In genomic region chr9:683509-684021, GRCh38 we compare ENCODE assay signal across 15 cellular contexts.
A peak's percentile ranks its signal among the peaks of the same experiment; 100 is the strongest.
DNase-seq lines count a peak whose midpoint lies in the region; ATAC-seq lines count a peak whose summit lies in the region.
"Had no signal": no experiment of that assay in that cellular context is flagged by ENCODE, and none has a peak within 500 bp of the region (broad histone marks: within the 10 kb centered on the region; RNA-seq: fewer than 3 reads in every experiment).

No MANE protein-coding gene starts in this region.

- H3K36me3 ChIP-seq in SK-N-MC (ENCODE audit: insufficient read depth, low read length), result no peaks in the 10 kb centered on the region
- H3K36me3 ChIP-seq in duodenal mucosa (ENCODE audit: control insufficient read depth in 1 of 2, insufficient read depth in 2 of 2, low read length in 2 of 2), result peaks cover 0 to 3% of the 10 kb centered on the region in 2 donors
- no peaks in the 10 kb centered on the region for H3K36me3 ChIP-seq in mucosa of stomach (ENCODE audit: control insufficient read depth, insufficient read depth, low read length)

- peaks cover 0 to 11% of the 10 kb centered on the region in 2 donors for H3K4me1 ChIP-seq in duodenal mucosa (ENCODE audit: control insufficient read depth in 1 of 2, insufficient read depth in 2 of 2, low read length in 2 of 2)
- peaks cover 51% of the 10 kb centered on the region for H3K4me1 ChIP-seq in mucosa of stomach (ENCODE audit: control insufficient read depth, insufficient read depth, low read length)

- H3K9ac ChIP-seq in SK-N-MC (ENCODE audit: insufficient read length) (peak overlapping the region; percentile 78), duodenal mucosa (ENCODE audit: low read depth in 1 of 2, low read length in 2 of 2) (peak overlapping the region in 1 of 2 donors; percentile 57), mucosa of stomach (ENCODE audit: low read length) (peak overlapping the region; percentile 53)

- ATAC-seq in HG02884 (IDR thresholded peaks at IDR 0.05; ENCODE audit: unreplicated experiment), result no peak
- ATAC-seq in GM18498 (IDR thresholded peaks at IDR 0.05; ENCODE audit: unreplicated experiment), result no peak
- ATAC-seq: CD8-positive, alpha-beta T cell; stimulated activated memory B cell treated with anti-CD40 and anti-IgM and Interleukin-4, amounts not matched to agents 10 μg/mL and 1 μg/mL and 100 μg/mL, for 72 hours had no signal

- H3K9me3 ChIP-seq in SK-N-MC (ENCODE audit: low read depth, low read length), result no peaks in the 10 kb centered on the region
- H3K9me3 ChIP-seq in duodenal mucosa (ENCODE audit: control insufficient read depth in 1 of 2, low read length in 2 of 2), result no peaks in the 10 kb centered on the region
- no peaks in the 10 kb centered on the region for H3K9me3 ChIP-seq in mucosa of stomach (ENCODE audit: control insufficient read depth, low read length)

- DNase-seq in SK-N-MC (ENCODE audit: low read depth, low spot score), result no peak
- no peak for DNase-seq in activated T-cell treated with anti-CD3 and anti-CD28 coated beads for 4 hours
- no peak for DNase-seq in NCI-H446 treated with DMSO at 0.1 percent for 48 hours (lab: John Stamatoyannopoulos, UW)
- DNase-seq: CD8-positive, alpha-beta T cell; NCI-H1092 treated with DMSO at 0.1 percent for 48 hours; NCI-H510A; SHP77; stimulated activated CD4-positive, alpha-beta T cell treated with anti-CD3 and anti-CD28 coated beads, Interleukin-1b, Interleukin-23, amount 100 ng/mL, for 48 hours had no signal

- peak overlapping the region; percentile 96 for H3K27ac ChIP-seq in SK-N-MC
- H3K27ac ChIP-seq in duodenal mucosa (ENCODE audit: low read depth, low read length), result no peak overlapping the region
- peak overlapping the region; percentile 40 for H3K27ac ChIP-seq in temporal lobe (ENCODE audit: low read depth, low read length)
- H3K27ac ChIP-seq: VCaP had no signal

- H3K4me3 ChIP-seq in SK-N-MC (peak overlapping the region; percentile 70), duodenal mucosa (ENCODE audit: low read depth in 1 of 2, low read length in 2 of 2) (peak overlapping the region; percentile 38 to 58), mucosa of stomach (ENCODE audit: low read length) (no peak overlapping the region)

- H3K27me3 ChIP-seq in duodenal mucosa (ENCODE audit: control insufficient read depth in 1 of 2, insufficient read depth in 2 of 2, low read length in 2 of 2) (no peaks in the 10 kb centered on the region), mucosa of stomach (ENCODE audit: control insufficient read depth, insufficient read depth, low read length) (no peaks in the 10 kb centered on the region)
